In genomic region chr1:147598631-147599361, GRCh38 we compare ENCODE assay signal across 1 cellular context.
TF ChIP-seq lines count a peak whose summit lies in the region.

No MANE protein-coding gene starts in this region.

TF ChIP-seq in WTC11, 78 proteins besides CTCF, POLR2A, EP300 and RAD21 (continued from another document):
- TF ChIP-seq PRDM15 (CRISPR knock-in tag; IDR thresholded peaks at IDR 0.05) (no peak), ELF4 (CRISPR knock-in tag; IDR thresholded peaks at IDR 0.05; ENCODE audit: low read depth) (no peak), FOXP1 (CRISPR knock-in tag; IDR thresholded peaks at IDR 0.05; ENCODE audit: borderline replicate concordance) (0 out of 2 replicates have a peak, but pooled peaks have one; percentile 50), USF1 (CRISPR knock-in tag; IDR thresholded peaks at IDR 0.05) (no peak)
- TF ChIP-seq, protein P1, sequence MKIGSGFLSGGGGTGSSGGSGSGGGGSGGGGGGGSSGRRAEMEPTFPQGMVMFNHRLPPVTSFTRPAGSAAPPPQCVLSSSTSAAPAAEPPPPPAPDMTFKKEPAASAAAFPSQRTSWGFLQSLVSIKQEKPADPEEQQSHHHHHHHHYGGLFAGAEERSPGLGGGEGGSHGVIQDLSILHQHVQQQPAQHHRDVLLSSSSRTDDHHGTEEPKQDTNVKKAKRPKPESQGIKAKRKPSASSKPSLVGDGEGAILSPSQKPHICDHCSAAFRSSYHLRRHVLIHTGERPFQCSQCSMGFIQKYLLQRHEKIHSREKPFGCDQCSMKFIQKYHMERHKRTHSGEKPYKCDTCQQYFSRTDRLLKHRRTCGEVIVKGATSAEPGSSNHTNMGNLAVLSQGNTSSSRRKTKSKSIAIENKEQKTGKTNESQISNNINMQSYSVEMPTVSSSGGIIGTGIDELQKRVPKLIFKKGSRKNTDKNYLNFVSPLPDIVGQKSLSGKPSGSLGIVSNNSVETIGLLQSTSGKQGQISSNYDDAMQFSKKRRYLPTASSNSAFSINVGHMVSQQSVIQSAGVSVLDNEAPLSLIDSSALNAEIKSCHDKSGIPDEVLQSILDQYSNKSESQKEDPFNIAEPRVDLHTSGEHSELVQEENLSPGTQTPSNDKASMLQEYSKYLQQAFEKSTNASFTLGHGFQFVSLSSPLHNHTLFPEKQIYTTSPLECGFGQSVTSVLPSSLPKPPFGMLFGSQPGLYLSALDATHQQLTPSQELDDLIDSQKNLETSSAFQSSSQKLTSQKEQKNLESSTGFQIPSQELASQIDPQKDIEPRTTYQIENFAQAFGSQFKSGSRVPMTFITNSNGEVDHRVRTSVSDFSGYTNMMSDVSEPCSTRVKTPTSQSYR (CRISPR knock-in tag; IDR thresholded peaks at IDR 0.05), result 0 out of 2 replicates have a peak, but pooled peaks have one; percentile 45
- TF ChIP-seq, protein P2, sequence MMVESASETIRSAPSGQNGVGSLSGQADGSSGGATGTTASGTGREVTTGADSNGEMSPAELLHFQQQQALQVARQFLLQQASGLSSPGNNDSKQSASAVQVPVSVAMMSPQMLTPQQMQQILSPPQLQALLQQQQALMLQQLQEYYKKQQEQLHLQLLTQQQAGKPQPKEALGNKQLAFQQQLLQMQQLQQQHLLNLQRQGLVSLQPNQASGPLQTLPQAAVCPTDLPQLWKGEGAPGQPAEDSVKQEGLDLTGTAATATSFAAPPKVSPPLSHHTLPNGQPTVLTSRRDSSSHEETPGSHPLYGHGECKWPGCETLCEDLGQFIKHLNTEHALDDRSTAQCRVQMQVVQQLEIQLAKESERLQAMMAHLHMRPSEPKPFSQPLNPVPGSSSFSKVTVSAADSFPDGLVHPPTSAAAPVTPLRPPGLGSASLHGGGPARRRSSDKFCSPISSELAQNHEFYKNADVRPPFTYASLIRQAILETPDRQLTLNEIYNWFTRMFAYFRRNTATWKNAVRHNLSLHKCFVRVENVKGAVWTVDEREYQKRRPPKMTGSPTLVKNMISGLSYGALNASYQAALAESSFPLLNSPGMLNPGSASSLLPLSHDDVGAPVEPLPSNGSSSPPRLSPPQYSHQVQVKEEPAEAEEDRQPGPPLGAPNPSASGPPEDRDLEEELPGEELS (CRISPR knock-in tag; IDR thresholded peaks at IDR 0.05), result peak; percentile 44; the same call in 1 of the 2 replicates
